In genomic region chr13:39688699-39689405, GRCh38 we compare ENCODE assay signal across 9 cellular contexts. TPM values are rescaled to one million over a fixed set of nuclear protein-coding genes. Genes with fewer than 3 reads are reported as not detected.
DNase-seq lines count a peak whose midpoint lies in the region; ATAC-seq and FAIRE-seq lines count a peak whose summit lies in the region.
"Had no signal": no experiment of that assay in that cellular context is flagged by ENCODE, and none has a peak within 500 bp of the region (broad histone marks: within the 10 kb centered on the region; RNA-seq: fewer than 3 reads in every experiment).

No MANE protein-coding gene starts in this region.

- peak; percentile 64 for FAIRE-seq in GM18507 (lab: Jason Lieb, UNC)

- no peak for DNase-seq in GM18507 (ENCODE audit: extremely low spot score, insufficient read length, low read depth)
- DNase-seq in fibroblast of peridontal ligament (ENCODE audit: extremely low read depth) = peak; percentile 16
- DNase-seq in ureter (ENCODE audit: low spot score) = no peak
- no peak for DNase-seq in H4 (ENCODE audit: low spot score)
- DNase-seq in NCI-H1092 treated with DMSO at 0.1 percent for 48 hours (lab: John Stamatoyannopoulos, UW) = no peak
- DNase-seq in NCI-H345 treated with DMSO at 0.1 percent for 48 hours (lab: John Stamatoyannopoulos, UW; ENCODE audit: unreplicated experiment) = no peak
- DNase-seq: NCI-H2107 had no signal

- ATAC-seq in GM21528 (IDR thresholded peaks at IDR 0.05; ENCODE audit: low FRiP score, unreplicated experiment) (peak; percentile 79), HG03558 (IDR thresholded peaks at IDR 0.05; ENCODE audit: extremely low read depth, unreplicated experiment) (peak; percentile 72)

RNA-seq across cellular contexts. Expression of gene COG6, which starts 33.4 kb away (rescaled TPM):
- total RNA-seq in ureter = 30.4 TPM
- total RNA-seq in H4 (2014; rRNA removed; shearing (Covaris generic)) = 9.4 and 12.0 TPM in 2 replicates
